Comparison of ENCODE assay signal across 23 cellular contexts in the genomic region with DNA sequence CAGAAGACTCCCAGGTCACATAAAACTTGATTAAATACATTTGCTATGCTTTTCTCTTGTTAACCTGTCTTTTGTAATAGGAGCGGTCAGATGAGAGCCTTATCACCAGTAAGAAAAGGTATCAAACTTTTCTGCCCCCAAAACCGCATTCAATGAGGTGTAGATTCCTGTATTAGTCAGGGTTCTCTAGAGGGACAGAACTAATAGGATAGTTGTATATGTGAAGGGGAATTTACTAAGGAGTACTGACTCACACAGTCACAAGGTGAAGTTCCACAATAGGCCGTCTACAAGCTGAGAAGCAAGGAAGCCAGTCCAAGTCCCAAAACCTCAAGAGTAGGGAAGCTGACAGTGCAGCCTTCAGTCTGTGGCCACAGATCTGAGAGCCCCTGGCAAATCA. TPM values are rescaled to one million over a fixed set of nuclear protein-coding genes. Genes with fewer than 3 reads are reported as not detected.
DNase-seq lines count a peak whose midpoint lies in the region; ATAC-seq and TF ChIP-seq lines count a peak whose summit lies in the region.
"Had no signal": no experiment of that assay in that cellular context is flagged by ENCODE, and none has a peak within 500 bp of the region (broad histone marks: within the 10 kb centered on the region; RNA-seq: fewer than 3 reads in every experiment).

No MANE protein-coding gene starts in this region.

- H3K27me3 ChIP-seq in Panc1 (ENCODE audit: control insufficient read depth, insufficient read depth, low read length), result no peaks in the 10 kb centered on the region
- H3K27me3 ChIP-seq: hepatocyte had no signal

- DNase-seq in Caki2 (ENCODE audit: low read depth), result peak; percentile 71
- DNase-seq in Panc1 (ENCODE audit: low read depth, low spot score), result no peak
- peak; percentile 87 for DNase-seq in choroid plexus epithelial cell (ENCODE audit: low read depth)
- peak; percentile 88 for DNase-seq in kidney tubule cell (ENCODE audit: low spot score)
- no peak for DNase-seq in stimulated activated CD4-positive, alpha-beta T cell treated with anti-CD3 and anti-CD28 coated beads, Interleukin-4, amount 100 ng/mL, for 4 hours
- no peak for DNase-seq in nephron progenitor cell
- no peak for DNase-seq in NOMO-1 treated with DMSO at 0.1 percent for 48 hours (lab: John Stamatoyannopoulos, UW; ENCODE audit: unreplicated experiment)
- DNase-seq: activated B cell treated with CpG ODN at 0.5 μM for 24 hours; activated CD8-positive, alpha-beta T cell treated with anti-CD3 and anti-CD28 coated beads for 36 hours; activated T-cell treated with anti-CD3 and anti-CD28 coated beads, Interleukin-2, amount 50 U/mL, for 48 hours; NCI-H2029 treated with DMSO at 0.1 percent for 48 hours; NCI-H510A treated with DMSO at 0.1 percent for 48 hours; SIG-M5; stimulated activated CD4-positive, alpha-beta T cell treated with anti-CD3 and anti-CD28 coated beads, Interleukin-15, amount 100 ng/mL, for 24 hours; stimulated activated naive B cell treated with anti-CD40 and anti-IgM and Interleukin-4, amounts not matched to agents 10 μg/mL and 1 μg/mL and 100 μg/mL, for 72 hours; T-helper 17 cell had no signal

- no peaks in the 10 kb centered on the region for H3K9me3 Mint-ChIP-seq in nephron progenitor cell
- H3K9me3 Mint-ChIP-seq: activated B cell treated with CpG ODN at 0.5 μM for 24 hours; activated CD8-positive, alpha-beta T cell treated with anti-CD3 and anti-CD28 coated beads for 36 hours; activated naive CD4-positive, alpha-beta T cell treated with anti-CD3 and anti-CD28 coated beads, Interleukin-2, amount 50 U/mL, for 72 hours; stimulated activated naive B cell treated with anti-CD40 and anti-IgM and Interleukin-4, amounts not matched to agents 10 μg/mL and 1 μg/mL and 100 μg/mL, for 72 hours; type B pancreatic cell had no signal

- CTCF ChIA-PET in Panc1 (lab: Charles Lee), result no interaction called here

- no peaks in the 10 kb centered on the region for H3K9me3 ChIP-seq in Panc1 (ENCODE audit: control insufficient read depth, insufficient read depth, low read depth, low read length)
- H3K9me3 ChIP-seq: HAP-1 had no signal

- TF ChIP-seq CTCF in Panc1 (IDR thresholded peaks at IDR 0.05) (no peak), choroid plexus epithelial cell (conservative IDR thresholded peaks at IDR 0.05; ENCODE audit: low read depth, low read length) (no peak), nephron progenitor cell (IDR thresholded peaks at IDR 0.05) (no peak)

- BruUV-seq in Panc1 (replicated peaks; lab: Mats Ljungman, UMichigan), result no TSS peak

- in situ Hi-C loops in Caki2 (cut with HindIII; ENCODE audit: low pct_unique_long_range_greater_than_20kb, low sequenced_read_pairs), result no loop called here
- in situ Hi-C loops in Panc1 (cut with HindIII; ENCODE audit: low pct_unique_long_range_greater_than_20kb, low sequenced_read_pairs), result no loop called here

- no peaks in the 10 kb centered on the region for H3K36me3 ChIP-seq in Panc1 (ENCODE audit: control insufficient read depth, insufficient read depth, low read length)
- H3K36me3 ChIP-seq: HAP-1 had no signal

- H3K4me3 ChIP-seq in Panc1 (ENCODE audit: low read depth in 2 of 2, low read length in 2 of 2) (no peak overlapping the region), choroid plexus epithelial cell (ENCODE audit: low read depth, low read length) (no peak overlapping the region)
- H3K4me3 ChIP-seq: HAP-1, hepatocyte, K562 had no signal

- POLR2A ChIA-PET in Panc1 (lab: Charles Lee), result no interaction called here

- no peak overlapping the region for H3K4me3 Mint-ChIP-seq in nephron progenitor cell
- H3K4me3 Mint-ChIP-seq: activated B cell treated with CpG ODN at 0.5 μM for 24 hours; activated CD8-positive, alpha-beta T cell treated with anti-CD3 and anti-CD28 coated beads for 36 hours; CD14-positive monocyte; stimulated activated naive B cell treated with anti-CD40 and anti-IgM and Interleukin-4, amounts not matched to agents 10 μg/mL and 1 μg/mL and 100 μg/mL, for 72 hours; T-helper 17 cell; type B pancreatic cell had no signal

- peaks cover 29% of the 10 kb centered on the region for H3K4me1 Mint-ChIP-seq in nephron progenitor cell
- H3K4me1 Mint-ChIP-seq: activated B cell treated with CpG ODN at 0.5 μM for 24 hours, CD14-positive monocyte had no signal

- H3K27ac ChIP-seq in Panc1 (ENCODE audit: low read length), result peak overlapping the region; percentile 26
- H3K27ac ChIP-seq: hepatocyte had no signal

- intact Hi-C loops in Panc1 (cut with micrococcal nuclease; ENCODE audit: unreplicated experiment), result no loop called here

- no peaks in the 10 kb centered on the region for H3K27me3 Mint-ChIP-seq in nephron progenitor cell (ENCODE audit: low read depth, poor library complexity)
- H3K27me3 Mint-ChIP-seq: activated B cell treated with CpG ODN at 0.5 μM for 24 hours; stimulated activated naive B cell treated with anti-CD40 and anti-IgM and Interleukin-4, amounts not matched to agents 10 μg/mL and 1 μg/mL and 100 μg/mL, for 72 hours; type B pancreatic cell had no signal

- no peak overlapping the region for H3K27ac Mint-ChIP-seq in nephron progenitor cell
- H3K27ac Mint-ChIP-seq: activated B cell treated with CpG ODN at 0.5 μM for 24 hours; activated CD8-positive, alpha-beta T cell treated with anti-CD3 and anti-CD28 coated beads for 36 hours; activated naive CD4-positive, alpha-beta T cell treated with anti-CD3 and anti-CD28 coated beads, Interleukin-2, amount 50 U/mL, for 72 hours; CD14-positive monocyte; stimulated activated naive B cell treated with anti-CD40 and anti-IgM and Interleukin-4, amounts not matched to agents 10 μg/mL and 1 μg/mL and 100 μg/mL, for 72 hours; T-helper 17 cell; type B pancreatic cell had no signal

- ATAC-seq in Panc1 (peak; percentile 43; the same call in 1 of the 2 replicates), GM18511 (IDR thresholded peaks at IDR 0.05; ENCODE audit: unreplicated experiment) (no peak)
- ATAC-seq: activated CD8-positive, alpha-beta T cell treated with anti-CD3 and anti-CD28 coated beads for 36 hours; activated naive CD4-positive, alpha-beta T cell treated with anti-CD3 and anti-CD28 coated beads, Interleukin-2, amount 50 U/mL, for 72 hours; K562; stimulated activated naive B cell treated with anti-CD40 and anti-IgM and Interleukin-4, amounts not matched to agents 10 μg/mL and 1 μg/mL and 100 μg/mL, for 72 hours; T-helper 17 cell had no signal

- peaks cover 18% of the 10 kb centered on the region for H3K36me3 Mint-ChIP-seq in nephron progenitor cell (ENCODE audit: low read depth)
- H3K36me3 Mint-ChIP-seq: activated naive CD4-positive, alpha-beta T cell treated with anti-CD3 and anti-CD28 coated beads, Interleukin-2, amount 50 U/mL, for 72 hours; CD14-positive monocyte; stimulated activated naive B cell treated with anti-CD40 and anti-IgM and Interleukin-4, amounts not matched to agents 10 μg/mL and 1 μg/mL and 100 μg/mL, for 72 hours had no signal

- peaks cover 36% of the 10 kb centered on the region for H3K4me1 ChIP-seq in Panc1 (ENCODE audit: control insufficient read depth, insufficient read depth, low read length)

RNA-seq across cellular contexts. Expression of a gene that starts 32.7 kb away (rescaled TPM):
- 21.6 and 32.6 TPM in 2 replicates for total RNA-seq in Caki2 (2014; rRNA removed; shearing (Covaris generic); ENCODE audit: low replicate concordance)
- 61.8 TPM for total RNA-seq in Panc1 (2021; ENCODE audit: unreplicated experiment)
- 25.7 TPM for polyA plus RNA-seq in Panc1 (2012; ENCODE audit: insufficient read length)
- polyA plus RNA-seq: CD14-positive monocyte, K562 had no signal

Comparison
In these comparisons a context has a peak if more than half of its experiments do, and no peak if none do; other contexts are left out.
1. DNase-seq: peak in Caki2 (single experiment), choroid plexus epithelial cell (single experiment) and kidney tubule cell (single experiment); none in Panc1 (single experiment), stimulated activated CD4-positive, alpha-beta T cell treated with anti-CD3 and anti-CD28 coated beads, Interleukin-4, amount 100 ng/mL, for 4 hours (0 of 2), nephron progenitor cell (single experiment) and NOMO-1 treated with DMSO at 0.1 percent for 48 hours (single experiment).